1 cellular context compared by ENCODE assay signal in genomic region chr3:10528046-10528445, GRCh38.
TF ChIP-seq lines count a peak whose summit lies in the region.

No MANE protein-coding gene starts in this region.

TF ChIP-seq in GM23338, 12 proteins besides CTCF, POLR2A, EP300 and RAD21 (continued from another document):
- TF ChIP-seq, protein P1, sequence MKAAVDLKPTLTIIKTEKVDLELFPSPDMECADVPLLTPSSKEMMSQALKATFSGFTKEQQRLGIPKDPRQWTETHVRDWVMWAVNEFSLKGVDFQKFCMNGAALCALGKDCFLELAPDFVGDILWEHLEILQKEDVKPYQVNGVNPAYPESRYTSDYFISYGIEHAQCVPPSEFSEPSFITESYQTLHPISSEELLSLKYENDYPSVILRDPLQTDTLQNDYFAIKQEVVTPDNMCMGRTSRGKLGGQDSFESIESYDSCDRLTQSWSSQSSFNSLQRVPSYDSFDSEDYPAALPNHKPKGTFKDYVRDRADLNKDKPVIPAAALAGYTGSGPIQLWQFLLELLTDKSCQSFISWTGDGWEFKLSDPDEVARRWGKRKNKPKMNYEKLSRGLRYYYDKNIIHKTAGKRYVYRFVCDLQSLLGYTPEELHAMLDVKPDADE (IDR thresholded peaks at IDR 0.05), result no peak
- no peak for TF ChIP-seq NANOG (IDR thresholded peaks at IDR 0.05; ENCODE audit: borderline replicate concordance)
- TF ChIP-seq EZH2 (IDR thresholded peaks at IDR 0.05; ENCODE audit: low read depth, unreplicated experiment), result no peak
- no peak for TF ChIP-seq ZNF331 (CRISPR knock-in tag; IDR thresholded peaks at IDR 0.05; ENCODE audit: low read depth)
- no peak for TF ChIP-seq STAT1 (IDR thresholded peaks at IDR 0.05; ENCODE audit: unreplicated experiment)
- TF ChIP-seq POLR2AphosphoS5 (IDR thresholded peaks at IDR 0.05; ENCODE audit: low read depth), result no peak
